Comparison of ENCODE assay signal across 8 cellular contexts in genomic region chr5:59798862-59799667, GRCh38.
DNase-seq lines count a peak whose midpoint lies in the region; ATAC-seq and TF ChIP-seq lines count a peak whose summit lies in the region.

No MANE protein-coding gene starts in this region.

- H3K9me3 ChIP-seq in spleen (no peaks in the 10 kb centered on the region), H9 (ENCODE audit: control insufficient read depth, low read depth, low read length) (no peaks in the 10 kb centered on the region)

- no peaks in the 10 kb centered on the region for H3K36me3 Mint-ChIP-seq in H9 (ENCODE audit: insufficient read depth in 1 of 3, low read depth in 3 of 3)

- DNase-seq in NCI-H1417 (lab: John Stamatoyannopoulos, UW) (peak in 2 of 3 experiments; percentile 41 to 81), epithelial cell of esophagus (ENCODE audit: low read depth) (peak; percentile 85), spleen (no peak), GM03348 (ENCODE audit: low spot score) (no peak), H9 (no peak)

- no peak overlapping the region for H3K4ac ChIP-seq in H9 (ENCODE audit: low read depth, low read length)

- intact Hi-C loops in spleen (cut with DNase I; ENCODE audit: low total_unique reads) = loop anchor here (10.0 kb wide), 1 partner anchor 1146 kb away; the partner anchor contains the start of genes ERCC8 and NDUFAF2

- H3K23ac ChIP-seq in H9 (ENCODE audit: insufficient read length, low read depth, low read length) = no peak overlapping the region

- TF ChIP-seq CTCF in epithelial cell of esophagus (IDR thresholded peaks at IDR 0.05; ENCODE audit: insufficient read depth, low read depth, low read length, missing control alignments) (no peak), spleen (IDR thresholded peaks at IDR 0.05 in 8 of 11, conservative IDR thresholded peaks at IDR 0.05 in 3 of 11) (no peak), H9 (conservative IDR thresholded peaks at IDR 0.05) (no peak)

- no peaks in the 10 kb centered on the region for H4K20me1 ChIP-seq in H9 (ENCODE audit: control insufficient read depth, insufficient read depth, insufficient read length)

- H3K14ac ChIP-seq in H9 (ENCODE audit: insufficient read depth, low read length) = no peak overlapping the region

- H3K4me3 ChIP-seq in epithelial cell of esophagus (ENCODE audit: low read length) (peak overlapping the region; percentile 32), spleen (peak overlapping the region in 2 of 8 donors; percentile 10 to 35)

- H3K4me1 ChIP-seq in spleen (peaks cover 13 to 36% (median 20%) of the 10 kb centered on the region in 6 donors), H9 (ENCODE audit: insufficient read depth, low read length) (no peaks in the 10 kb centered on the region)

- no peak overlapping the region for H2BK20ac ChIP-seq in H9 (ENCODE audit: low read depth, low read length, poor library complexity, severe bottlenecking)

- no peak overlapping the region for H4K91ac ChIP-seq in H9 (ENCODE audit: insufficient read length, low read depth, low read length)

- no peaks in the 10 kb centered on the region for H3K79me2 ChIP-seq in H9 (ENCODE audit: insufficient read depth, low read length)

- H2BK12ac ChIP-seq in H9 (ENCODE audit: insufficient read length, low read depth, low read length) = no peak overlapping the region

- H3K9me3 Mint-ChIP-seq in H9 = no peaks in the 10 kb centered on the region

- peak overlapping the region in 6 of 8 donors; percentile 11 to 59 (median 52) for H3K27ac ChIP-seq in spleen
- H3K27ac ChIP-seq in H9 (ENCODE audit: insufficient read length, low read depth, low read length) = no peak overlapping the region

- no peak overlapping the region for H4K5ac ChIP-seq in H9 (ENCODE audit: insufficient read length, low read depth, low read length)

- H3K4me1 Mint-ChIP-seq in H9 = peaks cover 12% of the 10 kb centered on the region in 2 experiments

- no peak overlapping the region for H2BK15ac ChIP-seq in H9 (ENCODE audit: low read depth, low read length)

- no peak overlapping the region for H3K4me2 ChIP-seq in H9 (ENCODE audit: insufficient read depth, insufficient read length, low read length)

- ATAC-seq in GM18502 (IDR thresholded peaks at IDR 0.05; ENCODE audit: poor library complexity, unreplicated experiment) = peak; percentile 85
- peak; percentile 80 for ATAC-seq in GM21723 (IDR thresholded peaks at IDR 0.05; ENCODE audit: unreplicated experiment)
- ATAC-seq in HG03045 (IDR thresholded peaks at IDR 0.05; ENCODE audit: unreplicated experiment) = no peak

- no peaks in the 10 kb centered on the region for H3K79me1 ChIP-seq in H9 (ENCODE audit: insufficient read depth, low read depth, low read length, poor library complexity, severe bottlenecking)

- H3K27me3 Mint-ChIP-seq in H9 (ENCODE audit: low read depth) = no peaks in the 10 kb centered on the region; the same call in 1 of the 2 replicates

- no peak overlapping the region for H3T11ph ChIP-seq in H9 (ENCODE audit: low read length)

- no peak overlapping the region for H3K27ac Mint-ChIP-seq in H9

- no peak overlapping the region for H2AK5ac ChIP-seq in H9 (ENCODE audit: insufficient read length, low read length)

- H2AFZ ChIP-seq in H9 (ENCODE audit: low read length) = no peak overlapping the region

- no peak overlapping the region for H2BK120ac ChIP-seq in H9 (ENCODE audit: low read depth, low read length, poor library complexity, severe bottlenecking)

- H3K36me3 ChIP-seq in spleen = no peaks in the 10 kb centered on the region

- WGBS in spleen, 5 donors = 20 to 31% (median 23%) methylated on average over 5 of the region's 5 CpGs
- no CpG with 5 or more reads among the region's 5 CpGs for WGBS in H9 (ENCODE audit: extremely low coverage, insufficient read length, low lambda C conversion rate)

- no peak overlapping the region for H2BK5ac ChIP-seq in H9 (ENCODE audit: insufficient read length, low read length)

- no peak overlapping the region for H3K18ac ChIP-seq in H9 (ENCODE audit: insufficient read length, low read depth, low read length)

- H3K9ac ChIP-seq in H9 (ENCODE audit: extremely low read depth, insufficient read length, low read length) = no peak overlapping the region

- H3K56ac ChIP-seq in H9 (ENCODE audit: insufficient read length, low read depth, low read length) = no peak overlapping the region

- H3K27me3 ChIP-seq in spleen (replicated peaks in 1 of 7) = no peaks in the 10 kb centered on the region
- H3K27me3 ChIP-seq in H9 (ENCODE audit: insufficient read depth, low read length) = no peaks in the 10 kb centered on the region

- H3K23me2 ChIP-seq in H9 (ENCODE audit: insufficient read length, low read depth, low read length, poor library complexity, severe bottlenecking) = no peaks in the 10 kb centered on the region

- no peak for TF ChIP-seq POLR2A in spleen (IDR thresholded peaks at IDR 0.05)

- no peak overlapping the region for H4K8ac ChIP-seq in H9 (replicated peaks; ENCODE audit: insufficient read length, low read depth, low read length)

- no peak overlapping the region for H3K4me3 Mint-ChIP-seq in H9

Comparison
In these comparisons a context has a peak if more than half of its experiments do, and no peak if none do; other contexts are left out.
1. DNase-seq: peak in NCI-H1417 (2 of 3) and epithelial cell of esophagus (single experiment); none in spleen (single experiment), GM03348 (single experiment) and H9 (single experiment).